In genomic region chr12:92927055-92927435, GRCh38 we compare ENCODE assay signal across 8 cellular contexts. TPM values are rescaled to one million over a fixed set of nuclear protein-coding genes. Genes with fewer than 3 reads are reported as not detected.
DNase-seq lines count a peak whose midpoint lies in the region; ATAC-seq and TF ChIP-seq lines count a peak whose summit lies in the region.

No MANE protein-coding gene starts in this region.

- POLR2A ChIA-PET in activated CD4-positive, alpha-beta T cell treated with anti-CD3 and anti-CD28 coated beads, Interleukin-2, amount 10 ng/mL, durations not matched to agents 7 days and 5 days (lab: Charles Lee), result no interaction called here

- no peak for TF ChIP-seq CTCF in endothelial cell (IDR thresholded peaks at IDR 0.05; ENCODE audit: unreplicated experiment)
- peak; percentile 11 for TF ChIP-seq CTCF in progenitor cell of endocrine pancreas (IDR thresholded peaks at IDR 0.05; ENCODE audit: unreplicated experiment)

- H3K9me3 Mint-ChIP-seq in activated CD4-positive, alpha-beta T cell treated with anti-CD3 and anti-CD28 coated beads, Interleukin-2, amount 10 ng/mL, durations not matched to agents 7 days and 5 days, result no peaks in the 10 kb centered on the region
- H3K9me3 Mint-ChIP-seq in endothelial cell (ENCODE audit: unreplicated experiment) (no peaks in the 10 kb centered on the region), progenitor cell of endocrine pancreas (ENCODE audit: low read depth) (peaks cover 6% of the 10 kb centered on the region)

- H3K27me3 Mint-ChIP-seq in activated CD4-positive, alpha-beta T cell treated with anti-CD3 and anti-CD28 coated beads, Interleukin-2, amount 10 ng/mL, durations not matched to agents 7 days and 5 days, result no peaks in the 10 kb centered on the region
- H3K27me3 Mint-ChIP-seq in endothelial cell (ENCODE audit: unreplicated experiment) (peaks cover 10% of the 10 kb centered on the region), progenitor cell of endocrine pancreas (no peaks in the 10 kb centered on the region)

- H3K4me3 Mint-ChIP-seq in activated CD4-positive, alpha-beta T cell treated with anti-CD3 and anti-CD28 coated beads, Interleukin-2, amount 10 ng/mL, durations not matched to agents 7 days and 5 days, result peak overlapping the region; percentile 77
- H3K4me3 Mint-ChIP-seq in endothelial cell (ENCODE audit: unreplicated experiment), result peak overlapping the region; percentile 92
- H3K4me3 Mint-ChIP-seq in progenitor cell of endocrine pancreas (ENCODE audit: low read depth), result peak overlapping the region; percentile 82

- H3K36me3 Mint-ChIP-seq in activated CD4-positive, alpha-beta T cell treated with anti-CD3 and anti-CD28 coated beads, Interleukin-2, amount 10 ng/mL, durations not matched to agents 7 days and 5 days (ENCODE audit: low read depth), result peaks cover 13% of the 10 kb centered on the region
- H3K36me3 Mint-ChIP-seq in endothelial cell (ENCODE audit: low read depth, unreplicated experiment) (peaks cover 3% of the 10 kb centered on the region), progenitor cell of endocrine pancreas (ENCODE audit: insufficient read depth) (peaks cover 8% of the 10 kb centered on the region)

- ATAC-seq in HG03571 (IDR thresholded peaks at IDR 0.05; ENCODE audit: unreplicated experiment) (peak; percentile 19), HG02840 (IDR thresholded peaks at IDR 0.05; ENCODE audit: low FRiP score, unreplicated experiment) (no peak)

- DNase-seq in GM03348 (ENCODE audit: low spot score) (peak; percentile 24), endothelial cell (ENCODE audit: low spot score) (no peak), progenitor cell of endocrine pancreas (ENCODE audit: low spot score, unreplicated experiment) (no peak), UCSD-AML1 (lab: John Stamatoyannopoulos, UW; ENCODE audit: unreplicated experiment) (no peak), activated gamma-delta T cell treated with Interleukin-2 at 50 U/mL for 16 hours (no peak)
- DNase-seq in activated CD4-positive, alpha-beta T cell treated with anti-CD3 and anti-CD28 coated beads, Interleukin-2, amount 10 ng/mL, durations not matched to agents 7 days and 5 days, result peak; percentile 53

- H3K4me1 Mint-ChIP-seq in activated CD4-positive, alpha-beta T cell treated with anti-CD3 and anti-CD28 coated beads, Interleukin-2, amount 10 ng/mL, durations not matched to agents 7 days and 5 days, result peaks cover 44% of the 10 kb centered on the region
- H3K4me1 Mint-ChIP-seq in endothelial cell (ENCODE audit: unreplicated experiment) (peaks cover 24% of the 10 kb centered on the region), progenitor cell of endocrine pancreas (ENCODE audit: low read depth) (peaks cover 31% of the 10 kb centered on the region)

- peak overlapping the region; percentile 90 for H3K27ac Mint-ChIP-seq in activated CD4-positive, alpha-beta T cell treated with anti-CD3 and anti-CD28 coated beads, Interleukin-2, amount 10 ng/mL, durations not matched to agents 7 days and 5 days
- H3K27ac Mint-ChIP-seq in endothelial cell (ENCODE audit: unreplicated experiment), result no peak overlapping the region
- H3K27ac Mint-ChIP-seq in progenitor cell of endocrine pancreas, result peak overlapping the region; percentile 89

- CTCF ChIA-PET in activated CD4-positive, alpha-beta T cell treated with anti-CD3 and anti-CD28 coated beads, Interleukin-2, amount 10 ng/mL, durations not matched to agents 7 days and 5 days (lab: Charles Lee), result interaction anchor here (0.7 to 1.1 kb wide), 3 partner anchors 10 to 540 kb away, joined by 3 read pairs; partner anchors contain the start of gene MRPL42

RNA-seq across cellular contexts. Expression of gene EEA1, which starts 2.0 kb away (rescaled TPM):
- 10 to 100 TPM; 17.8 to 18.0 TPM for total RNA-seq in activated CD4-positive, alpha-beta T cell treated with anti-CD3 and anti-CD28 coated beads, Interleukin-2, amount 10 ng/mL, durations not matched to agents 7 days and 5 days
- 14.1 TPM for total RNA-seq in endothelial cell (ENCODE audit: unreplicated experiment)
- 19.5 and 19.6 TPM in 2 replicates for total RNA-seq in progenitor cell of endocrine pancreas

Comparison
In these comparisons a context has a peak if more than half of its experiments do, and no peak if none do; other contexts are left out.
1. DNase-seq: peak in GM03348 (single experiment) and activated CD4-positive, alpha-beta T cell treated with anti-CD3 and anti-CD28 coated beads, Interleukin-2, amount 10 ng/mL, durations not matched to agents 7 days and 5 days (single experiment); none in endothelial cell (single experiment), progenitor cell of endocrine pancreas (single experiment), UCSD-AML1 (single experiment) and activated gamma-delta T cell treated with Interleukin-2 at 50 U/mL for 16 hours (single experiment).
2. Peak in every context shown above with its lines, with median percentiles within 50 percentile points of each other: H3K4me3 Mint-ChIP-seq.